24 cellular contexts compared by ENCODE assay signal in genomic region chr7:147509859-147510542, GRCh38.
DNase-seq lines count a peak whose midpoint lies in the region; ATAC-seq and TF ChIP-seq lines count a peak whose summit lies in the region.
"Had no signal": no experiment of that assay in that cellular context is flagged by ENCODE, and none has a peak within 500 bp of the region (broad histone marks: within the 10 kb centered on the region; RNA-seq: fewer than 3 reads in every experiment).

No MANE protein-coding gene starts in this region.

- H3K56ac ChIP-seq in IMR-90 (ENCODE audit: extremely low read depth, insufficient read depth, low read length) = peak overlapping the region; percentile 11; the same call in 1 of the 2 replicates

- H3K9me3 Mint-ChIP-seq in activated CD4-positive, alpha-beta T cell treated with anti-CD3 and anti-CD28 coated beads for 36 hours (ENCODE audit: low read depth) = peaks cover 2% of the 10 kb centered on the region

- TF ChIP-seq CTCF in A673 (conservative IDR thresholded peaks at IDR 0.05; ENCODE audit: low read depth, low read length) (no peak), IMR-90 (conservative IDR thresholded peaks at IDR 0.05; ENCODE audit: low read depth, low read length) (no peak), brain microvascular endothelial cell (IDR thresholded peaks at IDR 0.05; ENCODE audit: low read depth, low read length, missing control alignments) (no peak), vagina (IDR thresholded peaks at IDR 0.05) (no peak), GM13977 (IDR thresholded peaks at IDR 0.05; ENCODE audit: extremely low read depth, insufficient read depth, missing control alignments) (no peak)

- H2AK5ac ChIP-seq in IMR-90 (ENCODE audit: low read depth, low read length) = peak overlapping the region; percentile 85

- TF ChIP-seq RAD21 in IMR-90 (IDR thresholded peaks at IDR 0.05; ENCODE audit: low read length) = no peak

- H3K27me3 ChIP-seq in A673 (replicated peaks; ENCODE audit: insufficient read depth, low read depth, low read length, poor library complexity) = no peaks in the 10 kb centered on the region
- H3K27me3 ChIP-seq in IMR-90 (ENCODE audit: control insufficient read depth, insufficient read depth, low read length) = no peaks in the 10 kb centered on the region
- H3K27me3 ChIP-seq in brain microvascular endothelial cell (replicated peaks) = no peaks in the 10 kb centered on the region
- H3K27me3 ChIP-seq in vagina = no peaks in the 10 kb centered on the region
- H3K27me3 ChIP-seq: foreskin keratinocyte had no signal

- peak overlapping the region; percentile 51 for H3K27ac ChIP-seq in A673 (ENCODE audit: low read depth, low read length, poor library complexity, severe bottlenecking)
- peak overlapping the region; percentile 59 for H3K27ac ChIP-seq in IMR-90 (ENCODE audit: insufficient read depth, low read length)
- peak overlapping the region; percentile 61 for H3K27ac ChIP-seq in brain microvascular endothelial cell
- no peak overlapping the region for H3K27ac ChIP-seq in vagina
- H3K27ac ChIP-seq: foreskin keratinocyte, prostate gland, WERI-Rb-1 had no signal

- no peaks in the 10 kb centered on the region for H4K20me1 ChIP-seq in IMR-90 (ENCODE audit: insufficient read depth, low read length)

- H3K4ac ChIP-seq in IMR-90 (ENCODE audit: low read depth, low read length) = peak overlapping the region; percentile 90

- H2BK5ac ChIP-seq in IMR-90 (ENCODE audit: low read depth, low read length, poor library complexity, severe bottlenecking) = peak overlapping the region; percentile 71

- WGBS in IMR-90 (ENCODE audit: extremely low coverage in 2 of 2, insufficient read length in 1 of 2), 2 experiments = 100% methylated on average over 1 of the region's 4 CpGs; no CpG with 5 or more reads in 1 of the 2 experiments

- in situ Hi-C loops in IMR-90 (cut with MboI; ENCODE audit: low sequenced_read_pairs) (no loop called here), brain microvascular endothelial cell (cut with HindIII; ENCODE audit: low pct_ligation_motif_present, low sequenced_read_pairs) (no loop called here), GM13977 (cut with MboI; ENCODE audit: low pct_unique_long_range_greater_than_20kb, low sequenced_read_pairs, unreplicated experiment) (no loop called here)

- peak overlapping the region; percentile 51; the same call in 1 of the 2 replicates for H3K4me2 ChIP-seq in IMR-90 (ENCODE audit: low read depth, low read length)

- POLR2A ChIA-PET in A673 (lab: Charles Lee; ENCODE audit: low non-redundant PET) = no interaction called here
- POLR2A ChIA-PET in IMR-90 (lab: Charles Lee; ENCODE audit: unreplicated experiment) = no interaction called here
- POLR2A ChIA-PET in activated CD4-positive, alpha-beta T cell treated with anti-CD3 and anti-CD28 coated beads for 36 hours (lab: Charles Lee) = no interaction called here

- peak overlapping the region; percentile 75 for H4K5ac ChIP-seq in IMR-90 (ENCODE audit: low read depth, low read length)

- CTCF ChIA-PET in A673 (lab: Charles Lee) = no interaction called here
- CTCF ChIA-PET in IMR-90 (lab: Yijun Ruan, JAX) = no interaction called here
- CTCF ChIA-PET in activated CD4-positive, alpha-beta T cell treated with anti-CD3 and anti-CD28 coated beads for 36 hours (lab: Charles Lee) = no interaction called here

- H3K4me3 ChIP-seq in A673 (ENCODE audit: low read depth, low read length, poor library complexity, severe bottlenecking) (no peak overlapping the region), IMR-90 (ENCODE audit: insufficient read depth, low read depth, low read length) (no peak overlapping the region), brain microvascular endothelial cell (ENCODE audit: low read depth, low read length) (no peak overlapping the region), vagina (no peak overlapping the region)
- H3K4me3 ChIP-seq: prostate gland had no signal

- TF ChIP-seq POLR2A in IMR-90 (IDR thresholded peaks at IDR 0.05; ENCODE audit: low read depth, low read length) = no peak
- TF ChIP-seq POLR2A in vagina (IDR thresholded peaks at IDR 0.05) = no peak

- dilution Hi-C loops in IMR-90 (cut with HindIII; ENCODE audit: low sequenced_read_pairs, unreplicated experiment) = no loop called here

- H3K36me3 Mint-ChIP-seq in activated CD4-positive, alpha-beta T cell treated with anti-CD3 and anti-CD28 coated beads for 36 hours (ENCODE audit: low read depth) = no peaks in the 10 kb centered on the region
- H3K36me3 Mint-ChIP-seq: activated CD4-positive, alpha-beta memory T cell treated with anti-CD3 and anti-CD28 coated beads for 36 hours had no signal

- H3K9me3 ChIP-seq in A673 (ENCODE audit: low read depth, low read length, poor library complexity, severe bottlenecking) (peaks cover 3% of the 10 kb centered on the region), IMR-90 (ENCODE audit: control insufficient read depth, insufficient read depth, low read length) (no peaks in the 10 kb centered on the region), vagina (no peaks in the 10 kb centered on the region)
- H3K9me3 ChIP-seq: prostate gland had no signal

- no peak overlapping the region for H2AK9ac ChIP-seq in IMR-90 (replicated peaks; ENCODE audit: low read depth, low read length, poor library complexity)

- H3K36me3 ChIP-seq in A673 (ENCODE audit: insufficient read depth, low read length, poor library complexity, severe bottlenecking) (no peaks in the 10 kb centered on the region), IMR-90 (ENCODE audit: control insufficient read depth, insufficient read depth, low read length) (no peaks in the 10 kb centered on the region), brain microvascular endothelial cell (replicated peaks) (no peaks in the 10 kb centered on the region), vagina (no peaks in the 10 kb centered on the region)
- H3K36me3 ChIP-seq: prostate gland, WERI-Rb-1 had no signal

- H2BK120ac ChIP-seq in IMR-90 (ENCODE audit: low read depth, low read length) = peak overlapping the region; percentile 90

- no TSS peak for BruUV-seq in A673 (replicated peaks; lab: Mats Ljungman, UMichigan)
- no TSS peak for BruUV-seq in IMR-90 (replicated peaks; lab: Mats Ljungman, UMichigan)

- H4K91ac ChIP-seq in IMR-90 (ENCODE audit: insufficient read depth, low read depth, low read length) = peak overlapping the region; percentile 47

- H3K14ac ChIP-seq in IMR-90 (replicated peaks; ENCODE audit: low read depth, low read length) = peak overlapping the region; percentile 95

- ATAC-seq in IMR-90 (ENCODE audit: low read depth) (peak; percentile 61), GM21423 (IDR thresholded peaks at IDR 0.05; ENCODE audit: unreplicated experiment) (no peak)
- ATAC-seq in activated CD4-positive, alpha-beta T cell treated with anti-CD3 and anti-CD28 coated beads for 36 hours = no peak
- ATAC-seq: T-helper 17 cell had no signal

- H4K8ac ChIP-seq in IMR-90 (ENCODE audit: low read depth in 2 of 2, low read length in 2 of 2) = peak overlapping the region; percentile 77 to 93

- H3K9ac ChIP-seq in IMR-90 (ENCODE audit: low read depth, low read length) = no peak overlapping the region; the same call in 1 of the 2 replicates

- peak overlapping the region; percentile 98; the same call in 2 of the 3 replicates for H2BK15ac ChIP-seq in IMR-90 (ENCODE audit: low read depth, low read length)

- peak overlapping the region; percentile 90 for H3K23ac ChIP-seq in IMR-90 (ENCODE audit: low read depth, low read length)

- H3K4me1 ChIP-seq in A673 (ENCODE audit: insufficient read depth, low read length, poor library complexity, severe bottlenecking) = peaks cover 10% of the 10 kb centered on the region
- peaks cover 8% of the 10 kb centered on the region for H3K4me1 ChIP-seq in IMR-90 (ENCODE audit: control insufficient read depth, insufficient read depth, low read length)
- H3K4me1 ChIP-seq in vagina = no peaks in the 10 kb centered on the region
- H3K4me1 ChIP-seq: foreskin keratinocyte, prostate gland had no signal

- H3K4me3 Mint-ChIP-seq in activated CD4-positive, alpha-beta T cell treated with anti-CD3 and anti-CD28 coated beads for 36 hours = no peak overlapping the region
- H3K4me3 Mint-ChIP-seq: activated CD4-positive, alpha-beta memory T cell treated with anti-CD3 and anti-CD28 coated beads for 36 hours; CD4-positive, alpha-beta T cell; nephron progenitor cell; T-helper 17 cell had no signal

- DNase-seq in A673 (ENCODE audit: low spot score) (no peak), IMR-90 (peak; percentile 55), brain microvascular endothelial cell (peak; percentile 13), kidney glomerular epithelial cell (lab: John Stamatoyannopoulos, UW) (peak; percentile 22), vagina (ENCODE audit: extremely low spot score in 2 of 2) (no peak), GM13977 (ENCODE audit: low spot score) (no peak)
- no peak for DNase-seq in activated CD4-positive, alpha-beta T cell treated with anti-CD3 and anti-CD28 coated beads for 36 hours
- DNase-seq: ACHN; activated CD4-positive, alpha-beta memory T cell treated with anti-CD3 and anti-CD28 coated beads for 36 hours; activated T-cell treated with anti-CD3 and anti-CD28 coated beads for 4 hours; CD4-positive, alpha-beta T cell; DMS53; NCI-H1105; NCI-H2107; NCI-H526 treated with DMSO at 0.1 percent for 48 hours; nephron progenitor cell; SIG-M5; small intestine; stimulated activated CD4-positive, alpha-beta T cell treated with anti-CD3 and anti-CD28 coated beads, Interleukin-4, amount 100 ng/mL, for 1 hour; T-helper 17 cell; WERI-Rb-1 had no signal

- no peaks in the 10 kb centered on the region for H3K4me1 Mint-ChIP-seq in activated CD4-positive, alpha-beta T cell treated with anti-CD3 and anti-CD28 coated beads for 36 hours
- H3K4me1 Mint-ChIP-seq: T-helper 17 cell had no signal

- peak overlapping the region; percentile 87 for H3K18ac ChIP-seq in IMR-90 (ENCODE audit: low read depth, low read length)

- no peaks in the 10 kb centered on the region for H3K9me1 ChIP-seq in IMR-90 (ENCODE audit: insufficient read depth, low read length)

- H2AFZ ChIP-seq in IMR-90 (replicated peaks; ENCODE audit: low read length, poor library complexity) = peak overlapping the region; percentile 78

- H3K27me3 Mint-ChIP-seq in activated CD4-positive, alpha-beta T cell treated with anti-CD3 and anti-CD28 coated beads for 36 hours = no peaks in the 10 kb centered on the region
- H3K27me3 Mint-ChIP-seq: activated CD4-positive, alpha-beta memory T cell treated with anti-CD3 and anti-CD28 coated beads for 36 hours; CD4-positive, alpha-beta T cell; T-helper 17 cell had no signal

- H3K27ac Mint-ChIP-seq in activated CD4-positive, alpha-beta T cell treated with anti-CD3 and anti-CD28 coated beads for 36 hours = no peak overlapping the region
- H3K27ac Mint-ChIP-seq: activated CD4-positive, alpha-beta memory T cell treated with anti-CD3 and anti-CD28 coated beads for 36 hours; CD4-positive, alpha-beta T cell; nephron progenitor cell; T-helper 17 cell had no signal

- H3K79me1 ChIP-seq in IMR-90 (ENCODE audit: low read depth in 1 of 2, low read length in 2 of 2) = no peaks in the 10 kb centered on the region

- peak overlapping the region; percentile 98 for H2BK20ac ChIP-seq in IMR-90 (ENCODE audit: low read depth, low read length)

- intact Hi-C loops in A673 (cut with micrococcal nuclease; ENCODE audit: unreplicated experiment) = no loop called here
- intact Hi-C loops in IMR-90 (cut with micrococcal nuclease) = no loop called here
- intact Hi-C loops in vagina (cut with DNase I) = no loop called here
- intact Hi-C loops in activated CD4-positive, alpha-beta T cell treated with anti-CD3 and anti-CD28 coated beads for 36 hours (cut with DNase I, micrococcal nuclease) = no loop called here

Comparison
In these comparisons a context has a peak if more than half of its experiments do, and no peak if none do; other contexts are left out.
1. DNase-seq: peak in IMR-90 (single experiment), brain microvascular endothelial cell (single experiment) and kidney glomerular epithelial cell (single experiment); none in A673 (single experiment), vagina (0 of 2), GM13977 (single experiment) and activated CD4-positive, alpha-beta T cell treated with anti-CD3 and anti-CD28 coated beads for 36 hours (single experiment).